1 cellular context compared by ENCODE assay signal in genomic region chr1:109485001-109485400, GRCh38.
A peak's percentile ranks its signal among the peaks of the same experiment; 100 is the strongest.
TF ChIP-seq lines count a peak whose summit lies in the region.

No MANE protein-coding gene starts in this region.

TF ChIP-seq in IMR-90, 13 proteins besides CTCF, POLR2A, EP300 and RAD21:
- TF ChIP-seq MAZ (IDR thresholded peaks at IDR 0.05; ENCODE audit: borderline replicate concordance, low read depth, low read length) (peak; percentile 60), BHLHE40 (IDR thresholded peaks at IDR 0.05; ENCODE audit: low read depth, low read length) (no peak)
